2 cellular contexts compared by ENCODE assay signal in genomic region chr12:75787146-75787545, GRCh38.
TF ChIP-seq lines count a peak whose summit lies in the region.

No MANE protein-coding gene starts in this region.

TF ChIP-seq in HCT116, 20 proteins besides CTCF, POLR2A, EP300 and RAD21:
- TF ChIP-seq FOSL1 (IDR thresholded peaks at IDR 0.05; ENCODE audit: low read depth) (peak; percentile 73), JUND (IDR thresholded peaks at IDR 0.05) (peak; percentile 32; the same call in 1 of the 2 replicates), CBX3 (IDR thresholded peaks at IDR 0.05; ENCODE audit: low read depth) (0 out of 2 replicates have a peak, but pooled peaks have one; percentile 28)

TF ChIP-seq in K562, 482 proteins besides CTCF, POLR2A, EP300 and RAD21:
- TF ChIP-seq FOSL1 (tag; conservative IDR thresholded peaks at IDR 0.05), result 0 out of 2 replicates have a peak, but pooled peaks have one; percentile 36
